In the genomic region with DNA sequence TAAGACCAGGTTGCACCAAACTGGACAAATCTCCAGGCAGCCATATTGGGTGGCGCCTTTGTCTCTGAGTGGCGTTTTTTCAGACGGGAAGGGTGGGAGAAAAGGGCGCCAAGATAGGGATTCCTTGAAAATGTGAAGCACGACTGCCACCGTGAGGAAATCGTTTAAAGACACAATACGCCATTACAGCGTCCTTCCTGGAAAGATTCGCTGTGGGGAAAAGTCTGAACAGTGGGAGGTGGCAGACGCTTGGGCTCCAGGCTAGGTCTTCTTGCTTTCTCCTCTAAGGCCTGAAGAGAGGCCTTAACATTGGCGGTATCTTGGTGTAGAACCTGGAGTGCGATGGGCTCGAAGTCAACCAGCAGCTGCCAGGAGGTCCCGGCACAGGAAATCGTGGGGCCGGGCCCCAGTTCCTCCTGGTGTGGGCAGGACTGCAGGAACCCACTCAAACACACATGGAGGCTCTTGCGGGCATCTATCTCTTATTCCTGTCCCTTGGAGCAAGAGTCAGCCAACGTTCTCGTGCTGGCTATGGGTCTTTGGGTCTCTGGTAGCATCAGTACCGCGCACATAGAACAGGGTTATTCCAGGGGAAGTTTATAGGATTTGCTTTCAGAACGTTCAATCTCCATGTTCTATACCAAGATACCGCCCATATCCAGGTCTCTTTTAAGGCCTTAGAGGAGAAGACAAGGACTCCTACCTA, we compare ENCODE assay signal across 8 cellular contexts.
DNase-seq lines count a peak whose midpoint lies in the region; ATAC-seq and TF ChIP-seq lines count a peak whose summit lies in the region.

No MANE protein-coding gene starts in this region.

- peaks cover 0 to 2% of the 10 kb centered on the region in 2 donors for H3K27me3 Mint-ChIP-seq in CD8-positive, alpha-beta memory T cell
- H3K27me3 Mint-ChIP-seq in GM23338 (ENCODE audit: insufficient read depth, low read depth, poor library complexity): no peaks in the 10 kb centered on the region

- H3K9me3 ChIP-seq in CD8-positive, alpha-beta memory T cell (ENCODE audit: low read length): no peaks in the 10 kb centered on the region

- H2AFZ ChIP-seq in GM23338: no peak overlapping the region

- CTCF ChIA-PET in CD8-positive, alpha-beta memory T cell (lab: Charles Lee): no interaction called here

- H3K27ac ChIP-seq in CD8-positive, alpha-beta memory T cell (ENCODE audit: low read depth, low read length): no peak overlapping the region
- no peak overlapping the region for H3K27ac ChIP-seq in GM23338 (ENCODE audit: low read depth)

- no peaks in the 10 kb centered on the region for H3K27me3 ChIP-seq in CD8-positive, alpha-beta memory T cell (ENCODE audit: insufficient read depth, low read length, poor library complexity, severe bottlenecking)
- H3K27me3 ChIP-seq in GM23338 (ENCODE audit: insufficient read depth): no peaks in the 10 kb centered on the region

- POLR2A ChIA-PET in CD8-positive, alpha-beta memory T cell (lab: Charles Lee): no interaction called here

- no peaks in the 10 kb centered on the region for H3K36me3 Mint-ChIP-seq in CD8-positive, alpha-beta memory T cell
- peaks cover 74% of the 10 kb centered on the region for H3K36me3 Mint-ChIP-seq in GM23338 (ENCODE audit: low read depth)

- no peaks in the 10 kb centered on the region for H3F3A ChIP-seq in GM23338 (replicated peaks; ENCODE audit: low read depth)

- H3K27ac Mint-ChIP-seq in CD8-positive, alpha-beta memory T cell: peak overlapping the region in 6 of 8 donors; percentile 85 to 94 (median 88)
- H3K27ac Mint-ChIP-seq in GM23338: no peak overlapping the region

- no peak for TF ChIP-seq CTCF in GM23338 (conservative IDR thresholded peaks at IDR 0.05; ENCODE audit: low read depth in 2 of 2)

- H4K20me1 ChIP-seq in GM23338 (replicated peaks; ENCODE audit: insufficient read depth): no peaks in the 10 kb centered on the region

- H3K36me3 ChIP-seq in CD8-positive, alpha-beta memory T cell (ENCODE audit: insufficient read depth, low read length): no peaks in the 10 kb centered on the region
- peaks cover 39% of the 10 kb centered on the region for H3K36me3 ChIP-seq in GM23338 (ENCODE audit: insufficient read depth)

- H3K9me3 Mint-ChIP-seq in CD8-positive, alpha-beta memory T cell: peaks cover 0 to 3% (median 0%) of the 10 kb centered on the region in 5 donors
- H3K9me3 Mint-ChIP-seq in GM23338: no peaks in the 10 kb centered on the region

- peaks cover 0 to 7% (median 4%) of the 10 kb centered on the region in 3 donors for H3K4me1 Mint-ChIP-seq in CD8-positive, alpha-beta memory T cell
- no peaks in the 10 kb centered on the region for H3K4me1 Mint-ChIP-seq in GM23338

- H3K4me2 ChIP-seq in GM23338: no peak overlapping the region

- peak in 2 of 5 donors; percentile 78 to 79 for DNase-seq in CD8-positive, alpha-beta memory T cell
- peak; percentile 67 for DNase-seq in H4 (ENCODE audit: low spot score)
- peak; percentile 71 for DNase-seq in UCSD-AML1 (lab: John Stamatoyannopoulos, UW; ENCODE audit: unreplicated experiment)
- DNase-seq in lung microvascular endothelial cell (ENCODE audit: low read depth in 2 of 2): peak; percentile 66 to 93
- no peak for DNase-seq in COR-L47 (lab: John Stamatoyannopoulos, UW)
- no peak for DNase-seq in CD1c-positive myeloid dendritic cell (ENCODE audit: extremely low spot score)
- no peak for DNase-seq in GM23338 (ENCODE audit: low spot score)
- no peak for DNase-seq in mesenteric fat pad (ENCODE audit: low spot score)

- peak overlapping the region in 5 of 7 donors; percentile 88 to 95 (median 90) for H3K4me3 Mint-ChIP-seq in CD8-positive, alpha-beta memory T cell
- H3K4me3 Mint-ChIP-seq in GM23338: no peak overlapping the region

- no peaks in the 10 kb centered on the region for H3K9me2 ChIP-seq in GM23338 (ENCODE audit: insufficient read depth)

- H3K4me1 ChIP-seq in CD8-positive, alpha-beta memory T cell (ENCODE audit: insufficient read depth, low read length): no peaks in the 10 kb centered on the region
- H3K4me1 ChIP-seq in GM23338 (ENCODE audit: insufficient read depth): no peaks in the 10 kb centered on the region

- H3K79me2 ChIP-seq in GM23338 (replicated peaks; ENCODE audit: insufficient read depth): no peaks in the 10 kb centered on the region

- no peak for ATAC-seq in GM23338

- no peak overlapping the region for H3K4me3 ChIP-seq in CD8-positive, alpha-beta memory T cell (ENCODE audit: low read length)
- no peak overlapping the region for H3K4me3 ChIP-seq in GM23338

TF ChIP-seq in GM23338, 12 proteins besides CTCF, POLR2A, EP300 and RAD21:
- no peak for TF ChIP-seq ZNF114 (CRISPR knock-in tag; IDR thresholded peaks at IDR 0.05)
- TF ChIP-seq STAT1 (IDR thresholded peaks at IDR 0.05; ENCODE audit: unreplicated experiment): no peak
- TF ChIP-seq REST (IDR thresholded peaks at IDR 0.05; ENCODE audit: unreplicated experiment): no peak
- no peak for TF ChIP-seq NANOG (IDR thresholded peaks at IDR 0.05; ENCODE audit: borderline replicate concordance)
- TF ChIP-seq JUNB (IDR thresholded peaks at IDR 0.05; ENCODE audit: unreplicated experiment): no peak

Comparison
In these comparisons a context has a peak if more than half of its experiments do, and no peak if none do; other contexts are left out.
1. DNase-seq: peak in H4 (single experiment), UCSD-AML1 (single experiment) and lung microvascular endothelial cell (2 of 2); none in COR-L47 (single experiment), CD1c-positive myeloid dendritic cell (single experiment), GM23338 (single experiment) and mesenteric fat pad (single experiment).